In genomic region chr4:106565727-106566126, GRCh38 we compare ENCODE assay signal across 16 cellular contexts.
"Had no signal": no experiment of that assay in that cellular context is flagged by ENCODE, and none has a peak within 500 bp of the region (broad histone marks: within the 10 kb centered on the region; RNA-seq: fewer than 3 reads in every experiment).

No MANE protein-coding gene starts in this region.

- H3K36me3 ChIP-seq: ovary, tibial nerve, uterus had no signal

- DNase-seq: activated CD4-positive, alpha-beta T cell treated with anti-CD3 and anti-CD28 coated beads, Interleukin-2, amount 10 ng/mL, durations not matched to agents 7 days and 5 days; activated naive CD4-positive, alpha-beta T cell; activated naive CD8-positive, alpha-beta T cell treated with anti-CD3 and anti-CD28 coated beads, Interleukin-2, amount 10 ng/mL, durations not matched to agents 7 days and 5 days; anterior cingulate cortex; cerebellar nuclear complex; left cardiac atrium; mucosa of descending colon; naive thymus-derived CD4-positive, alpha-beta T cell; ovary; stimulated activated naive B cell treated with anti-CD40 and anti-IgM and Interleukin-4, amounts not matched to agents 10 μg/mL and 1 μg/mL and 100 μg/mL, for 72 hours; SW 1271; uterus had no signal

- H3K27me3 ChIP-seq: ovary, tibial nerve, uterus had no signal

- H3K27ac ChIP-seq: ovary, tibial nerve, uterus had no signal

- H3K9me3 ChIP-seq: mucosa of descending colon, ovary, uterus had no signal

- H3K4me1 Mint-ChIP-seq: activated CD4-positive, alpha-beta T cell treated with anti-CD3 and anti-CD28 coated beads, Interleukin-2, amount 10 ng/mL, durations not matched to agents 7 days and 5 days; activated naive CD8-positive, alpha-beta T cell treated with anti-CD3 and anti-CD28 coated beads, Interleukin-2, amount 10 ng/mL, durations not matched to agents 7 days and 5 days; naive thymus-derived CD4-positive, alpha-beta T cell; stimulated activated naive B cell treated with anti-CD40 and anti-IgM and Interleukin-4, amounts not matched to agents 10 μg/mL and 1 μg/mL and 100 μg/mL, for 72 hours had no signal

- H3K4me3 ChIP-seq: lung, mucosa of descending colon, ovary, tibial nerve, uterus had no signal

- H3K4me3 Mint-ChIP-seq: activated CD4-positive, alpha-beta T cell treated with anti-CD3 and anti-CD28 coated beads, Interleukin-2, amount 10 ng/mL, durations not matched to agents 7 days and 5 days; activated naive CD8-positive, alpha-beta T cell treated with anti-CD3 and anti-CD28 coated beads, Interleukin-2, amount 10 ng/mL, durations not matched to agents 7 days and 5 days; activated T-helper 1 cell treated with anti-CD3 and anti-CD28 coated beads, Interleukin-12 subunit alpha, Interleukin-12 subunit beta, Interleukin-2, Interleukin-4 antibody, amounts not matched to agents 30 ng/mL and 10 ng/mL and 1 ng/mL, durations not matched to agents 14 hours and 24 hours and 36 hours; dendritic cell treated with granulocyte-macrophage colony-stimulating factor and Interleukin-4, amounts not matched to agents 40 ng/mL and 50 ng/mL, for 4 days; naive thymus-derived CD4-positive, alpha-beta T cell; stimulated activated naive B cell treated with anti-CD40 and anti-IgM and Interleukin-4, amounts not matched to agents 10 μg/mL and 1 μg/mL and 100 μg/mL, for 72 hours had no signal

- ATAC-seq: left cardiac atrium; mucosa of descending colon; naive thymus-derived CD4-positive, alpha-beta T cell; stimulated activated naive B cell treated with anti-CD40 and anti-IgM and Interleukin-4, amounts not matched to agents 10 μg/mL and 1 μg/mL and 100 μg/mL, for 72 hours had no signal

- H3K4me1 ChIP-seq: tibial nerve, uterus had no signal

- H3K27me3 Mint-ChIP-seq: activated CD4-positive, alpha-beta T cell treated with anti-CD3 and anti-CD28 coated beads, Interleukin-2, amount 10 ng/mL, durations not matched to agents 7 days and 5 days; activated naive CD8-positive, alpha-beta T cell treated with anti-CD3 and anti-CD28 coated beads, Interleukin-2, amount 10 ng/mL, durations not matched to agents 7 days and 5 days; dendritic cell treated with granulocyte-macrophage colony-stimulating factor and Interleukin-4, amounts not matched to agents 40 ng/mL and 50 ng/mL, for 4 days; naive thymus-derived CD4-positive, alpha-beta T cell; stimulated activated naive B cell treated with anti-CD40 and anti-IgM and Interleukin-4, amounts not matched to agents 10 μg/mL and 1 μg/mL and 100 μg/mL, for 72 hours had no signal

- H3K36me3 Mint-ChIP-seq: activated naive CD8-positive, alpha-beta T cell treated with anti-CD3 and anti-CD28 coated beads, Interleukin-2, amount 10 ng/mL, durations not matched to agents 7 days and 5 days; stimulated activated naive B cell treated with anti-CD40 and anti-IgM and Interleukin-4, amounts not matched to agents 10 μg/mL and 1 μg/mL and 100 μg/mL, for 72 hours had no signal

- H3K27ac Mint-ChIP-seq: activated CD4-positive, alpha-beta T cell treated with anti-CD3 and anti-CD28 coated beads, Interleukin-2, amount 10 ng/mL, durations not matched to agents 7 days and 5 days; activated naive CD8-positive, alpha-beta T cell treated with anti-CD3 and anti-CD28 coated beads, Interleukin-2, amount 10 ng/mL, durations not matched to agents 7 days and 5 days; activated T-helper 1 cell treated with anti-CD3 and anti-CD28 coated beads, Interleukin-12 subunit alpha, Interleukin-12 subunit beta, Interleukin-2, Interleukin-4 antibody, amounts not matched to agents 30 ng/mL and 10 ng/mL and 1 ng/mL, durations not matched to agents 14 hours and 24 hours and 36 hours; dendritic cell treated with granulocyte-macrophage colony-stimulating factor and Interleukin-4, amounts not matched to agents 40 ng/mL and 50 ng/mL, for 4 days; naive thymus-derived CD4-positive, alpha-beta T cell; stimulated activated naive B cell treated with anti-CD40 and anti-IgM and Interleukin-4, amounts not matched to agents 10 μg/mL and 1 μg/mL and 100 μg/mL, for 72 hours had no signal
